In the genomic region with DNA sequence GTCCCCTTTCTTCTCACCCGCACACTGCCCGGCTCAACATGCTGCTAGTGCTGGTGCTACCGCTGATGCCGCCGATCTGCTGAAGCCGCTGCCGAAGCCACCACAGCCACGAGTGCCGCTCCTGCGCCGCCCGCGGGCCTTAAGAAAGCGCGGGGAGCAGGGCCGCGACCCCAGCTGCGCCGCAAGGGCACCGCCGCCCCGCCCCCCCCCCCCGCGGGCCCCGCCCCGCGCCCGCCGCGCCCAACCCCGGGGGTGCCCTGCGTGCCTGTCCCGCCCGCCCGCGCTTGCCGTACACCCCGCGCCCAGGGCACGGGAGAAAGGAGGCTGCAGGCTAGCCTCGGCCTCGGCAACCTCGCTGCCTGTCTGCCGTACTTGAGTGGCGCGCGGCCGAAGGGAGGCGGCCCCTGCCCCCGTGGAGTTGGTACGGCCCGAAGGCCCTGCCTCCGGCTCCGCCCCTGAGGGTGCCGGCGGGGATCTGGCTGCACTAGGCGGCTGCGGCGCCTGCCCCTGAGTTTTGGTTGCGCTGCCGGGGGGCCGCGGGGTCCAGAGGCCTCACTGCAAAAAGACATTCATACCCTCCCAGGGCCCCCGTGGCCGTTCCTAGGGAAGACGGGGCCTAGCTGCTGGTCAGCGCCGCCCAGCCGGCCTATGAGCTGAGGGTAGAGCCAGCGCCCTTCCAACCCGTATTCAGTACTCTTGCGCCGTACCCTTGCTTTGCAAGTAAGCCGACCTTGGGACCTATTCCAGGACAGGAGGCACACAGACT, we compare ENCODE assay signal across 1 cellular context.
TF ChIP-seq lines count a peak whose summit lies in the region.

TSS of gene SOD2 (minus strand) at position 114 of the 766 bp plus-strand sequence. CDS start at position 40, 74 bp downstream.

TF ChIP-seq in HepG2, 621 proteins besides CTCF, POLR2A, EP300 and RAD21 (continued from another document and continues in another):
- TF ChIP-seq IKZF4 (CRISPR knock-in tag; IDR thresholded peaks at IDR 0.05; ENCODE audit: borderline replicate concordance, low read depth, not compliant biosample characterization), result peak; percentile 89
- TF ChIP-seq ZNF766 (CRISPR knock-in tag; IDR thresholded peaks at IDR 0.05; ENCODE audit: borderline replicate concordance), result peak; percentile 17; the same call in 1 of the 2 replicates
- TF ChIP-seq ZNF138 (CRISPR knock-in tag; IDR thresholded peaks at IDR 0.05; ENCODE audit: low read depth), result peak; percentile 94
- peak; percentile 87; the same call in 1 of the 2 replicates for TF ChIP-seq SP5 (CRISPR knock-in tag; IDR thresholded peaks at IDR 0.05; ENCODE audit: borderline replicate concordance, low read depth)
- TF ChIP-seq MTA1 (CRISPR knock-in tag; IDR thresholded peaks at IDR 0.05; ENCODE audit: borderline replicate concordance), result peak; percentile 41; the same call in 1 of the 2 replicates
- peak; percentile 61; the same call in 1 of the 2 replicates for TF ChIP-seq PRMT3 (CRISPR knock-in tag; IDR thresholded peaks at IDR 0.05; ENCODE audit: borderline replicate concordance, low read depth)
- TF ChIP-seq ZNF572 (CRISPR knock-in tag; IDR thresholded peaks at IDR 0.05), result peak; percentile 90
- TF ChIP-seq ZNF44 (CRISPR knock-in tag; IDR thresholded peaks at IDR 0.05), result peak; percentile 76
- no peak for TF ChIP-seq U2AF2 (IDR thresholded peaks at IDR 0.05; ENCODE audit: low read depth, low read length)
- TF ChIP-seq, protein P1, sequence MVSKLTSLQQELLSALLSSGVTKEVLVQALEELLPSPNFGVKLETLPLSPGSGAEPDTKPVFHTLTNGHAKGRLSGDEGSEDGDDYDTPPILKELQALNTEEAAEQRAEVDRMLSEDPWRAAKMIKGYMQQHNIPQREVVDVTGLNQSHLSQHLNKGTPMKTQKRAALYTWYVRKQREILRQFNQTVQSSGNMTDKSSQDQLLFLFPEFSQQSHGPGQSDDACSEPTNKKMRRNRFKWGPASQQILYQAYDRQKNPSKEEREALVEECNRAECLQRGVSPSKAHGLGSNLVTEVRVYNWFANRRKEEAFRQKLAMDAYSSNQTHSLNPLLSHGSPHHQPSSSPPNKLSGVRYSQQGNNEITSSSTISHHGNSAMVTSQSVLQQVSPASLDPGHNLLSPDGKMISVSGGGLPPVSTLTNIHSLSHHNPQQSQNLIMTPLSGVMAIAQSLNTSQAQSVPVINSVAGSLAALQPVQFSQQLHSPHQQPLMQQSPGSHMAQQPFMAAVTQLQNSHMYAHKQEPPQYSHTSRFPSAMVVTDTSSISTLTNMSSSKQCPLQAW (CRISPR knock-in tag; IDR thresholded peaks at IDR 0.05), result peak; percentile 84
- TF ChIP-seq MAFK (conservative IDR thresholded peaks at IDR 0.05 in 1 of 2, IDR thresholded peaks at IDR 0.05 in 1 of 2; ENCODE audit: low read length in 2 of 2), result no peak
- TF ChIP-seq HDAC6 (IDR thresholded peaks at IDR 0.05; ENCODE audit: low read depth, low read length), result no peak
- TF ChIP-seq SMARCC2 (IDR thresholded peaks at IDR 0.05), result no peak
- peak; percentile 96 for TF ChIP-seq ZNF607 (CRISPR knock-in tag; IDR thresholded peaks at IDR 0.05; ENCODE audit: borderline replicate concordance)
- TF ChIP-seq AGO1 (IDR thresholded peaks at IDR 0.05; ENCODE audit: low read depth, low read length, poor library complexity, severe bottlenecking), result peak; percentile 76
- TF ChIP-seq ZFX (CRISPR knock-in tag; IDR thresholded peaks at IDR 0.05; ENCODE audit: low read depth), result peak; percentile 97
- peak; percentile 19; the same call in 1 of the 2 replicates for TF ChIP-seq ZNF563 (CRISPR knock-in tag; IDR thresholded peaks at IDR 0.05)
- no peak for TF ChIP-seq ZBTB1 (CRISPR knock-in tag; IDR thresholded peaks at IDR 0.05; ENCODE audit: borderline replicate concordance)
- TF ChIP-seq, protein P2, sequence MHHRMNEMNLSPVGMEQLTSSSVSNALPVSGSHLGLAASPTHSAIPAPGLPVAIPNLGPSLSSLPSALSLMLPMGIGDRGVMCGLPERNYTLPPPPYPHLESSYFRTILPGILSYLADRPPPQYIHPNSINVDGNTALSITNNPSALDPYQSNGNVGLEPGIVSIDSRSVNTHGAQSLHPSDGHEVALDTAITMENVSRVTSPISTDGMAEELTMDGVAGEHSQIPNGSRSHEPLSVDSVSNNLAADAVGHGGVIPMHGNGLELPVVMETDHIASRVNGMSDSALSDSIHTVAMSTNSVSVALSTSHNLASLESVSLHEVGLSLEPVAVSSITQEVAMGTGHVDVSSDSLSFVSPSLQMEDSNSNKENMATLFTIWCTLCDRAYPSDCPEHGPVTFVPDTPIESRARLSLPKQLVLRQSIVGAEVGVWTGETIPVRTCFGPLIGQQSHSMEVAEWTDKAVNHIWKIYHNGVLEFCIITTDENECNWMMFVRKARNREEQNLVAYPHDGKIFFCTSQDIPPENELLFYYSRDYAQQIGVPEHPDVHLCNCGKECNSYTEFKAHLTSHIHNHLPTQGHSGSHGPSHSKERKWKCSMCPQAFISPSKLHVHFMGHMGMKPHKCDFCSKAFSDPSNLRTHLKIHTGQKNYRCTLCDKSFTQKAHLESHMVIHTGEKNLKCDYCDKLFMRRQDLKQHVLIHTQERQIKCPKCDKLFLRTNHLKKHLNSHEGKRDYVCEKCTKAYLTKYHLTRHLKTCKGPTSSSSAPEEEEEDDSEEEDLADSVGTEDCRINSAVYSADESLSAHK (CRISPR knock-in tag; IDR thresholded peaks at IDR 0.05; ENCODE audit: borderline replicate concordance), result 0 out of 2 replicates have a peak, but pooled peaks have one; percentile 82
- TF ChIP-seq ZNF777 (CRISPR knock-in tag; IDR thresholded peaks at IDR 0.05), result peak; percentile 20
- peak; percentile 92 for TF ChIP-seq U2AF1 (optimal IDR thresholded peaks at IDR 0.05; ENCODE audit: low read depth, low read length)
- TF ChIP-seq, protein P3, sequence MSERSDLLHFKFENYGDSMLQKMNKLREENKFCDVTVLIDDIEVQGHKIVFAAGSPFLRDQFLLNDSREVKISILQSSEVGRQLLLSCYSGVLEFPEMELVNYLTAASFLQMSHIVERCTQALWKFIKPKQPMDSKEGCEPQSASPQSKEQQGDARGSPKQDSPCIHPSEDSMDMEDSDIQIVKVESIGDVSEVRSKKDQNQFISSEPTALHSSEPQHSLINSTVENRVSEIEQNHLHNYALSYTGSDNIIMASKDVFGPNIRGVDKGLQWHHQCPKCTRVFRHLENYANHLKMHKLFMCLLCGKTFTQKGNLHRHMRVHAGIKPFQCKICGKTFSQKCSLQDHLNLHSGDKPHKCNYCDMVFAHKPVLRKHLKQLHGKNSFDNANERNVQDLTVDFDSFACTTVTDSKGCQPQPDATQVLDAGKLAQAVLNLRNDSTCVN (CRISPR knock-in tag; IDR thresholded peaks at IDR 0.05; ENCODE audit: borderline replicate concordance), result peak; percentile 60; the same call in 1 of the 2 replicates
- TF ChIP-seq FOXK2 (IDR thresholded peaks at IDR 0.05), result peak; percentile 96
- TF ChIP-seq PHF5A (CRISPR knock-in tag; IDR thresholded peaks at IDR 0.05; ENCODE audit: low read depth, unreplicated experiment), result peak; percentile 62
- peak; percentile 89 for TF ChIP-seq DNMT1 (CRISPR knock-in tag; IDR thresholded peaks at IDR 0.05)
- TF ChIP-seq ZFP41 (CRISPR knock-in tag; IDR thresholded peaks at IDR 0.05; ENCODE audit: borderline replicate concordance), result no peak
- peak; percentile 95; the same call in 1 of the 2 replicates for TF ChIP-seq ZNF816 (CRISPR knock-in tag; IDR thresholded peaks at IDR 0.05; ENCODE audit: borderline replicate concordance)
- TF ChIP-seq ONECUT2 (CRISPR knock-in tag; IDR thresholded peaks at IDR 0.05), result no peak; the same call in 1 of the 2 replicates
- peak; percentile 82; the same call in 1 of the 2 replicates for TF ChIP-seq ZNF230 (CRISPR knock-in tag; IDR thresholded peaks at IDR 0.05)
- TF ChIP-seq, protein P4, sequence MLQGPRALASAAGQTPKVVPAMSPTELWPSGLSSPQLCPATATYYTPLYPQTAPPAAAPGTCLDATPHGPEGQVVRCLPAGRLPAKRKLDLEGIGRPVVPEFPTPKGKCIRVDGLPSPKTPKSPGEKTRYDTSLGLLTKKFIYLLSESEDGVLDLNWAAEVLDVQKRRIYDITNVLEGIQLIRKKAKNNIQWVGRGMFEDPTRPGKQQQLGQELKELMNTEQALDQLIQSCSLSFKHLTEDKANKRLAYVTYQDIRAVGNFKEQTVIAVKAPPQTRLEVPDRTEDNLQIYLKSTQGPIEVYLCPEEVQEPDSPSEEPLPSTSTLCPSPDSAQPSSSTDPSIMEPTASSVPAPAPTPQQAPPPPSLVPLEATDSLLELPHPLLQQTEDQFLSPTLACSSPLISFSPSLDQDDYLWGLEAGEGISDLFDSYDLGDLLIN (CRISPR knock-in tag; IDR thresholded peaks at IDR 0.05; ENCODE audit: borderline replicate concordance), result peak; percentile 79; the same call in 1 of the 2 replicates
- peak; percentile 64 for TF ChIP-seq ZFP90 (CRISPR knock-in tag; IDR thresholded peaks at IDR 0.05; ENCODE audit: borderline replicate concordance)
- peak; percentile 64 for TF ChIP-seq CBFB (CRISPR knock-in tag; IDR thresholded peaks at IDR 0.05)
- TF ChIP-seq, protein P5, sequence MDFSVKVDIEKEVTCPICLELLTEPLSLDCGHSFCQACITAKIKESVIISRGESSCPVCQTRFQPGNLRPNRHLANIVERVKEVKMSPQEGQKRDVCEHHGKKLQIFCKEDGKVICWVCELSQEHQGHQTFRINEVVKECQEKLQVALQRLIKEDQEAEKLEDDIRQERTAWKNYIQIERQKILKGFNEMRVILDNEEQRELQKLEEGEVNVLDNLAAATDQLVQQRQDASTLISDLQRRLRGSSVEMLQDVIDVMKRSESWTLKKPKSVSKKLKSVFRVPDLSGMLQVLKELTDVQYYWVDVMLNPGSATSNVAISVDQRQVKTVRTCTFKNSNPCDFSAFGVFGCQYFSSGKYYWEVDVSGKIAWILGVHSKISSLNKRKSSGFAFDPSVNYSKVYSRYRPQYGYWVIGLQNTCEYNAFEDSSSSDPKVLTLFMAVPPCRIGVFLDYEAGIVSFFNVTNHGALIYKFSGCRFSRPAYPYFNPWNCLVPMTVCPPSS (IDR thresholded peaks at IDR 0.05), result no peak
- no peak for TF ChIP-seq SSRP1 (CRISPR knock-in tag; IDR thresholded peaks at IDR 0.05)
- peak; percentile 85 for TF ChIP-seq RBM22 (optimal IDR thresholded peaks at IDR 0.05; ENCODE audit: low read length)
- no peak; the same call in 1 of the 2 replicates for TF ChIP-seq ZMYM3 (CRISPR knock-in tag; IDR thresholded peaks at IDR 0.05)
- no peak for TF ChIP-seq HHEX (CRISPR knock-in tag; IDR thresholded peaks at IDR 0.05)
- peak; percentile 85; the same call in 1 of the 2 replicates for TF ChIP-seq HOXA9 (CRISPR knock-in tag; IDR thresholded peaks at IDR 0.05; ENCODE audit: borderline replicate concordance)
- peak; percentile 93 for TF ChIP-seq ZNF274 (CRISPR knock-in tag; IDR thresholded peaks at IDR 0.05)
- no peak for TF ChIP-seq IKZF1 (IDR thresholded peaks at IDR 0.05)
- TF ChIP-seq HOXA5 (CRISPR knock-in tag; IDR thresholded peaks at IDR 0.05), result peak; percentile 95
- no peak for TF ChIP-seq ZNF550 (CRISPR knock-in tag; IDR thresholded peaks at IDR 0.05; ENCODE audit: borderline replicate concordance)
- peak; percentile 96 for TF ChIP-seq ZNF407 (CRISPR knock-in tag; IDR thresholded peaks at IDR 0.05; ENCODE audit: not compliant biosample characterization)
- peak; percentile 88 for TF ChIP-seq ZNF567 (CRISPR knock-in tag; IDR thresholded peaks at IDR 0.05; ENCODE audit: borderline replicate concordance)
- TF ChIP-seq HNRNPL (IDR thresholded peaks at IDR 0.05; ENCODE audit: low read depth, low read length), result peak; percentile 86; the same call in 1 of the 2 replicates
- peak; percentile 72 for TF ChIP-seq NFATC3 (CRISPR knock-in tag; IDR thresholded peaks at IDR 0.05)
- TF ChIP-seq RBM39 (IDR thresholded peaks at IDR 0.05; ENCODE audit: low read depth, low read length, poor library complexity, severe bottlenecking), result no peak
